23 cellular contexts compared by ENCODE assay signal in the genomic region with DNA sequence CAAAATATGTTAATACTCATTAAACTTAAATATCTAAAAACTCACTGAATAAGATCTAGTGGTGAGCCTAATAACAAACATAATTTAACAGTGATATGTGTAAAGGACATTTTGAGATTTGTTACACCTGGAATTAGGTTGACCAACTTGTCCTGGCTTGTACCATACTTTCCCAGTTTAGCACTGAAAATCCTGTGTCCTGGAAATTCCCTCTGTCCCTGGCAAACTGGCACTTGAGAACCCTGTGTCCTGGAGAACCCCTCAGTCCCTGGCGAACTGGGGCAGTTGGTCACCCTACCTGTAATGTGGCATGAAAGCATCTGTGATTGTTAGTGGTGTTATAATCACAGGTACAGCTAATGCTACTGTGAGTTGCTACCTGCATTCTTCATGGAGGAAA. TPM values are rescaled to one million over a fixed set of nuclear protein-coding genes. Genes with fewer than 3 reads are reported as not detected.
"Had no signal": no experiment of that assay in that cellular context is flagged by ENCODE, and none has a peak within 500 bp of the region (broad histone marks: within the 10 kb centered on the region; RNA-seq: fewer than 3 reads in every experiment).

No MANE protein-coding gene starts in this region.

- H3K27ac ChIP-seq: breast epithelium, Peyer's patch had no signal

- FAIRE-seq: K562 had no signal

- DNase-seq: activated CD4-positive, alpha-beta T cell treated with anti-CD3 and anti-CD28 coated beads for 4 hours; activated CD8-positive, alpha-beta T cell treated with anti-CD3 and anti-CD28 coated beads for 36 hours; activated effector memory CD4-positive, alpha-beta T cell treated with Interleukin-2 at 50 U/mL for 16 hours; activated naive CD4-positive, alpha-beta T cell; activated T-cell treated with anti-CD3 and anti-CD28 coated beads, Interleukin-2, amount 50 U/mL, for 24 hours; aorta; central memory CD4-positive, alpha-beta T cell; Karpas-422; NCI-H1048; NCI-H1417; NCI-H1930; NCI-H2171 treated with DMSO at 0.1 percent for 48 hours; NCI-H345; NCI-H510A; NCI-H69; NK-92 treated with Interleukin-12 subunit alpha and Interleukin-12 subunit beta, amount 100 ng/mL, for 24 hours; OCI-M1; Peyer's patch; SHP77 treated with DMSO at 0.1 percent for 48 hours had no signal

- H3K36me3 ChIP-seq: breast epithelium, Peyer's patch had no signal

- H3K27me3 ChIP-seq: Peyer's patch had no signal

- H3K4me3 ChIP-seq: breast epithelium, K562, Peyer's patch had no signal

RNA-seq across cellular contexts. Expression of a gene that starts 6.9 kb away (rescaled TPM):
- total RNA-seq: activated CD8-positive, alpha-beta T cell treated with anti-CD3 and anti-CD28 coated beads for 36 hours; activated T-helper 1 cell treated with anti-CD3 and anti-CD28 coated beads, Interleukin-12 subunit alpha, Interleukin-12 subunit beta, Interleukin-2, Interleukin-4 antibody, amounts not matched to agents 30 ng/mL and 10 ng/mL and 1 ng/mL, durations not matched to agents 14 hours and 24 hours and 36 hours; breast epithelium; K562; Peyer's patch; SK-MEL-5 had no signal
- polyA plus RNA-seq: aorta, K562 had no signal
